In genomic region chr3:57227930-57228733, GRCh38 we compare ENCODE assay signal across 8 cellular contexts. TPM values are rescaled to one million over a fixed set of nuclear protein-coding genes. Genes with fewer than 3 reads are reported as not detected.
DNase-seq lines count a peak whose midpoint lies in the region; ATAC-seq and TF ChIP-seq lines count a peak whose summit lies in the region.

No MANE protein-coding gene starts in this region.

- H3K27me3 ChIP-seq in Panc1 (ENCODE audit: control insufficient read depth, insufficient read depth, low read length) (no peaks in the 10 kb centered on the region), suprapubic skin (no peaks in the 10 kb centered on the region)

- 2% methylated on average over 28 of the region's 70 CpGs for WGBS in suprapubic skin

- H3K4me3 ChIP-seq in Panc1 (ENCODE audit: low read depth in 2 of 2, low read length in 2 of 2), result peak overlapping the region; percentile 86 to 87
- peak overlapping the region; percentile 81 for H3K4me3 ChIP-seq in fibroblast of the aortic adventitia (ENCODE audit: low read depth, low read length)
- peak overlapping the region; percentile 97 for H3K4me3 ChIP-seq in suprapubic skin

- no peaks in the 10 kb centered on the region for H3K9me3 ChIP-seq in Panc1 (ENCODE audit: control insufficient read depth, insufficient read depth, low read depth, low read length)
- no peaks in the 10 kb centered on the region for H3K9me3 ChIP-seq in suprapubic skin

- peak; percentile 28 for ATAC-seq in GM18520 (IDR thresholded peaks at IDR 0.05; ENCODE audit: unreplicated experiment)
- ATAC-seq in HG03060 (IDR thresholded peaks at IDR 0.05; ENCODE audit: low read depth, unreplicated experiment), result peak; percentile 16
- peak; percentile 74 for ATAC-seq in Panc1
- ATAC-seq in naive thymus-derived CD8-positive, alpha-beta T cell, result peak; percentile 53 to 68

- no TSS peak for BruUV-seq in Panc1 (replicated peaks; lab: Mats Ljungman, UMichigan)

- intact Hi-C loops in Panc1 (cut with micrococcal nuclease; ENCODE audit: unreplicated experiment), result loop anchor here (10.0 kb wide), 1 partner anchor 123 kb away; no protein-coding TSS in a partner anchor

- TF ChIP-seq CTCF in Panc1 (IDR thresholded peaks at IDR 0.05) (no peak), fibroblast of the aortic adventitia (IDR thresholded peaks at IDR 0.05; ENCODE audit: insufficient read depth, low read length) (no peak), suprapubic skin (IDR thresholded peaks at IDR 0.05) (no peak)

- H3K36me3 ChIP-seq in Panc1 (ENCODE audit: control insufficient read depth, insufficient read depth, low read length) (no peaks in the 10 kb centered on the region; the same call in 1 of the 2 replicates), suprapubic skin (no peaks in the 10 kb centered on the region)

- H3K27ac Mint-ChIP-seq in naive thymus-derived CD8-positive, alpha-beta T cell, result peak overlapping the region; percentile 40 to 94 (median 76)

- peak overlapping the region; percentile 84 for H3K27ac ChIP-seq in Panc1 (ENCODE audit: low read length)
- H3K27ac ChIP-seq in suprapubic skin, result peak overlapping the region; percentile 97

- DNase-seq in ACHN (peak; percentile 33), Panc1 (ENCODE audit: low read depth, low spot score) (no peak), activated gamma-delta T cell (lab: John Stamatoyannopoulos, UW) (peak; percentile 20), fibroblast of the aortic adventitia (ENCODE audit: low read depth) (peak; percentile 60), suprapubic skin (ENCODE audit: low spot score in 2 of 2) (peak in 1 of 2 donors; percentile 71)
- DNase-seq in naive thymus-derived CD8-positive, alpha-beta T cell, result peak in 9 of 10 donors; percentile 14 to 61 (median 37)

- CTCF ChIA-PET in Panc1 (lab: Charles Lee), result no interaction called here

- TF ChIP-seq EP300 in suprapubic skin (IDR thresholded peaks at IDR 0.05), result no peak

- peak overlapping the region; percentile 84 to 95 (median 92) for H3K4me3 Mint-ChIP-seq in naive thymus-derived CD8-positive, alpha-beta T cell

- POLR2A ChIA-PET in Panc1 (lab: Charles Lee), result no interaction called here
- POLR2A ChIA-PET in naive thymus-derived CD8-positive, alpha-beta T cell (lab: Charles Lee), result interaction anchor here (0.6 to 1.6 kb wide), 5 partner anchors 10 to 1078 kb away, joined by 3 to 7 read pairs (median 3); partner anchors contain the start of genes HTD2, PDE12 and RPP14

- peaks cover 0 to 7% (median 0%) of the 10 kb centered on the region in 3 donors for H3K36me3 Mint-ChIP-seq in naive thymus-derived CD8-positive, alpha-beta T cell

- in situ Hi-C loops in ACHN (cut with HindIII; ENCODE audit: low pct_ligation_motif_present, low pct_unique_long_range_greater_than_20kb, low sequenced_read_pairs) (no loop called here), Panc1 (cut with HindIII; ENCODE audit: low pct_unique_long_range_greater_than_20kb, low sequenced_read_pairs) (no loop called here)

- H3K4me1 ChIP-seq in Panc1 (ENCODE audit: control insufficient read depth, insufficient read depth, low read length), result peaks cover 19% of the 10 kb centered on the region
- peaks cover 33% of the 10 kb centered on the region for H3K4me1 ChIP-seq in suprapubic skin

- H3K9me3 Mint-ChIP-seq in naive thymus-derived CD8-positive, alpha-beta T cell, result no peaks in the 10 kb centered on the region

- H3K27me3 Mint-ChIP-seq in naive thymus-derived CD8-positive, alpha-beta T cell, result no peaks in the 10 kb centered on the region

- H3K4me1 Mint-ChIP-seq in naive thymus-derived CD8-positive, alpha-beta T cell, result peaks cover 7 to 46% (median 27%) of the 10 kb centered on the region in 4 donors

- TF ChIP-seq POLR2A in suprapubic skin (IDR thresholded peaks at IDR 0.05), result no peak

RNA-seq across cellular contexts. Expression of gene APPL1, which starts 0.6 kb away (rescaled TPM):
- total RNA-seq in Panc1 (2021; ENCODE audit: unreplicated experiment) (36.3 TPM), fibroblast of the aortic adventitia (ENCODE audit: low replicate concordance) (28.8 and 69.1 TPM in 2 replicates), suprapubic skin (10 to 100 TPM; 41.1 to 60.2 (median 46.1) TPM)
- polyA plus RNA-seq in Panc1 (2012; ENCODE audit: insufficient read length), result 21.4 TPM
- 10 to 100 TPM; 34.7 to 36.2 TPM for total RNA-seq in naive thymus-derived CD8-positive, alpha-beta T cell
- polyA plus RNA-seq in naive thymus-derived CD8-positive, alpha-beta T cell, result 10 to 100 TPM; 42.3 to 49.3 (median 46.1) TPM

RNA-seq across cellular contexts. Expression of gene HESX1, which starts 28.4 kb away (rescaled TPM):
- total RNA-seq in Panc1 (2021; ENCODE audit: unreplicated experiment) (1.1 TPM), fibroblast of the aortic adventitia (ENCODE audit: low replicate concordance) (0.81 and 2.4 TPM in 2 replicates), suprapubic skin (1 to 10 TPM in 1 of 4 donors, under 1 TPM in 2, not detected in 1; 0.76 to 4.7 (median 0.89) TPM)
- polyA plus RNA-seq in Panc1 (2012; ENCODE audit: insufficient read length), result 0.51 TPM
- total RNA-seq in naive thymus-derived CD8-positive, alpha-beta T cell, result under 1 TPM in 1 of 2 experiments, not detected in 1; 0.39 TPM
- polyA plus RNA-seq in naive thymus-derived CD8-positive, alpha-beta T cell, result under 1 TPM in 2 of 3 donors, not detected in 1; 0.27 to 0.87 TPM

Comparison
In these comparisons a context has a peak if more than half of its experiments do, and no peak if none do; other contexts are left out.
1. ATAC-seq: peak in every context shown above with its lines; median percentile 74 in Panc1; 60 in naive thymus-derived CD8-positive, alpha-beta T cell; 28 in GM18520; 16 in HG03060.